Comparison of ENCODE assay signal across 1 cellular context in the genomic region with DNA sequence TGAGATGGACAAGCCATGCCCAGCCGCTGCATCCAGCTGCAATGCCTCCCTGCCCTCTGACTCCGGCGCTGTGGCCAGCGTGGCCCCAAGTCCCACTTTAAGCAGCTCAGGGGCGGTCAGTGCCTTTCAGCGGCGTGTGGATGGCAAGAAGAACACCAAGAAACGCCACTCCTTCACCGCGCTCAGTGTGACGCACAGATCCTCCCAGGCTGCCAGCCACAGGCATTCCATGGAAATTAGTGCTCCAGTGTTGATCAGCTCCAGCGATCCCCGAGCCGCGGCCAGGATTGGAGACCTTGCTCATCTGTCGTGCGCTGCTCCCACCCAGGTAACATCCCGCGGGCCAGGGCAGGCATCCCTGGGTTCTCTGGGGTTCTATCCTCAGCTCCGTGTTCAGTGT.
TF ChIP-seq lines count a peak whose summit lies in the region.

No MANE protein-coding gene starts in this region.

TF ChIP-seq in GM23338, 12 proteins besides CTCF, POLR2A, EP300 and RAD21 (continued from another document):
- TF ChIP-seq ZNF462 (CRISPR knock-in tag; IDR thresholded peaks at IDR 0.05) (no peak), STAT1 (IDR thresholded peaks at IDR 0.05; ENCODE audit: unreplicated experiment) (no peak), EZH2phosphoT487 (IDR thresholded peaks at IDR 0.05; ENCODE audit: unreplicated experiment) (no peak)
- TF ChIP-seq, protein P1, sequence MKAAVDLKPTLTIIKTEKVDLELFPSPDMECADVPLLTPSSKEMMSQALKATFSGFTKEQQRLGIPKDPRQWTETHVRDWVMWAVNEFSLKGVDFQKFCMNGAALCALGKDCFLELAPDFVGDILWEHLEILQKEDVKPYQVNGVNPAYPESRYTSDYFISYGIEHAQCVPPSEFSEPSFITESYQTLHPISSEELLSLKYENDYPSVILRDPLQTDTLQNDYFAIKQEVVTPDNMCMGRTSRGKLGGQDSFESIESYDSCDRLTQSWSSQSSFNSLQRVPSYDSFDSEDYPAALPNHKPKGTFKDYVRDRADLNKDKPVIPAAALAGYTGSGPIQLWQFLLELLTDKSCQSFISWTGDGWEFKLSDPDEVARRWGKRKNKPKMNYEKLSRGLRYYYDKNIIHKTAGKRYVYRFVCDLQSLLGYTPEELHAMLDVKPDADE (IDR thresholded peaks at IDR 0.05), result no peak
